In genomic region chr2:154447727-154448418, GRCh38 we compare ENCODE assay signal across 1 cellular context.
TF ChIP-seq lines count a peak whose summit lies in the region.

No MANE protein-coding gene starts in this region.

TF ChIP-seq in HepG2, 621 proteins besides CTCF, POLR2A, EP300 and RAD21 (continued from another document and continues in another):
- TF ChIP-seq, protein P1, sequence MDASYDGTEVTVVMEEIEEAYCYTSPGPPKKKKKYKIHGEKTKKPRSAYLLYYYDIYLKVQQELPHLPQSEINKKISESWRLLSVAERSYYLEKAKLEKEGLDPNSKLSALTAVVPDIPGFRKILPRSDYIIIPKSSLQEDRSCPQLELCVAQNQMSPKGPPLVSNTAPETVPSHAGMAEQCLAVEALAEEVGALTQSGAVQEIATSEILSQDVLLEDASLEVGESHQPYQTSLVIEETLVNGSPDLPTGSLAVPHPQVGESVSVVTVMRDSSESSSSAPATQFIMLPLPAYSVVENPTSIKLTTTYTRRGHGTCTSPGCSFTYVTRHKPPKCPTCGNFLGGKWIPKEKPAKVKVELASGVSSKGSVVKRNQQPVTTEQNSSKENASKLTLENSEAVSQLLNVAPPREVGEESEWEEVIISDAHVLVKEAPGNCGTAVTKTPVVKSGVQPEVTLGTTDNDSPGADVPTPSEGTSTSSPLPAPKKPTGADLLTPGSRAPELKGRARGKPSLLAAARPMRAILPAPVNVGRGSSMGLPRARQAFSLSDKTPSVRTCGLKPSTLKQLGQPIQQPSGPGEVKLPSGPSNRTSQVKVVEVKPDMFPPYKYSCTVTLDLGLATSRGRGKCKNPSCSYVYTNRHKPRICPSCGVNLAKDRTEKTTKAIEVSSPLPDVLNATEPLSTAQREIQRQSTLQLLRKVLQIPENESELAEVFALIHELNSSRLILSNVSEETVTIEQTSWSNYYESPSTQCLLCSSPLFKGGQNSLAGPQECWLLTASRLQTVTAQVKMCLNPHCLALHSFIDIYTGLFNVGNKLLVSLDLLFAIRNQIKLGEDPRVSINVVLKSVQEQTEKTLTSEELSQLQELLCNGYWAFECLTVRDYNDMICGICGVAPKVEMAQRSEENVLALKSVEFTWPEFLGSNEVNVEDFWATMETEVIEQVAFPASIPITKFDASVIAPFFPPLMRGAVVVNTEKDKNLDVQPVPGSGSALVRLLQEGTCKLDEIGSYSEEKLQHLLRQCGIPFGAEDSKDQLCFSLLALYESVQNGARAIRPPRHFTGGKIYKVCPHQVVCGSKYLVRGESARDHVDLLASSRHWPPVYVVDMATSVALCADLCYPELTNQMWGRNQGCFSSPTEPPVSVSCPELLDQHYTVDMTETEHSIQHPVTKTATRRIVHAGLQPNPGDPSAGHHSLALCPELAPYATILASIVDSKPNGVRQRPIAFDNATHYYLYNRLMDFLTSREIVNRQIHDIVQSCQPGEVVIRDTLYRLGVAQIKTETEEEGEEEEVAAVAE (CRISPR knock-in tag; IDR thresholded peaks at IDR 0.05; ENCODE audit: borderline replicate concordance) = no peak
- TF ChIP-seq EEA1 (CRISPR knock-in tag; IDR thresholded peaks at IDR 0.05; ENCODE audit: borderline replicate concordance) (no peak), YEATS2 (CRISPR knock-in tag; IDR thresholded peaks at IDR 0.05; ENCODE audit: borderline replicate concordance) (no peak), GATA4 (IDR thresholded peaks at IDR 0.05; ENCODE audit: borderline replicate concordance, low read depth) (peak; percentile 23; the same call in 1 of the 2 replicates), ZBTB8A (CRISPR knock-in tag; IDR thresholded peaks at IDR 0.05; ENCODE audit: borderline replicate concordance, low read depth) (no peak), ERF (CRISPR knock-in tag; IDR thresholded peaks at IDR 0.05) (peak; percentile 51; the same call in 1 of the 2 replicates), SALL1 (CRISPR knock-in tag; IDR thresholded peaks at IDR 0.05) (peak; percentile 63; the same call in 1 of the 2 replicates), ZNF292 (CRISPR knock-in tag; IDR thresholded peaks at IDR 0.05; ENCODE audit: borderline replicate concordance, low read depth) (0 out of 2 replicates have a peak, but pooled peaks have one; percentile 18), FOXP4 (CRISPR knock-in tag; IDR thresholded peaks at IDR 0.05) (peak; percentile 73; the same call in 1 of the 2 replicates), NR2F1 (CRISPR knock-in tag; IDR thresholded peaks at IDR 0.05) (peak in 1 of 2 experiments; percentile 41; a peak in 1 of 4 replicates), CEBPG (CRISPR knock-in tag; IDR thresholded peaks at IDR 0.05) (peak; percentile 4; the same call in 1 of the 2 replicates), MEF2D (CRISPR knock-in tag; IDR thresholded peaks at IDR 0.05) (peak; percentile 98), POLR2AphosphoS5 (IDR thresholded peaks at IDR 0.05; ENCODE audit: low read depth, low read length) (peak; percentile 86), HDAC1 (CRISPR knock-in tag; IDR thresholded peaks at IDR 0.05) (peak; percentile 48), ZNF282 (IDR thresholded peaks at IDR 0.05; ENCODE audit: partially characterized antibody) (no peak), ZNF776 (CRISPR knock-in tag; IDR thresholded peaks at IDR 0.05) (no peak), PITX1 (CRISPR knock-in tag; IDR thresholded peaks at IDR 0.05) (peak; percentile 75), THAP11 (CRISPR knock-in tag; IDR thresholded peaks at IDR 0.05) (peak; percentile 54), ZNF670 (CRISPR knock-in tag; IDR thresholded peaks at IDR 0.05; ENCODE audit: borderline replicate concordance) (peak; percentile 46; the same call in 1 of the 2 replicates), KDM3A (CRISPR knock-in tag; IDR thresholded peaks at IDR 0.05; ENCODE audit: low read depth) (0 out of 2 replicates have a peak, but pooled peaks have one; percentile 15), HMG20A (CRISPR knock-in tag; IDR thresholded peaks at IDR 0.05; ENCODE audit: borderline replicate concordance) (peak; percentile 73; the same call in 1 of the 2 replicates), USF2 (IDR thresholded peaks at IDR 0.05; ENCODE audit: low read depth, low read length) (no peak), USF2 (CRISPR knock-in tag; IDR thresholded peaks at IDR 0.05; ENCODE audit: borderline replicate concordance) (peak; percentile 87; the same call in 1 of the 2 replicates), SSRP1 (CRISPR knock-in tag; IDR thresholded peaks at IDR 0.05) (peak; percentile 78; the same call in 1 of the 2 replicates), ISL2 (CRISPR knock-in tag; IDR thresholded peaks at IDR 0.05) (peak; percentile 90), ZNF230 (CRISPR knock-in tag; IDR thresholded peaks at IDR 0.05) (no peak), ZNF737 (CRISPR knock-in tag; IDR thresholded peaks at IDR 0.05; ENCODE audit: borderline replicate concordance) (no peak), TBX3 (IDR thresholded peaks at IDR 0.05; ENCODE audit: borderline replicate concordance) (no peak), ZNF850 (CRISPR knock-in tag; conservative IDR thresholded peaks at IDR 0.05) (0 out of 2 replicates have a peak, but pooled peaks have one; percentile 9), ZNF281 (CRISPR knock-in tag; IDR thresholded peaks at IDR 0.05; ENCODE audit: borderline replicate concordance) (no peak), POLR2AphosphoS2 (IDR thresholded peaks at IDR 0.05; ENCODE audit: low read depth, low read length) (no peak), ZBTB2 (CRISPR knock-in tag; IDR thresholded peaks at IDR 0.05; ENCODE audit: low read depth) (no peak), PHF5A (CRISPR knock-in tag; IDR thresholded peaks at IDR 0.05; ENCODE audit: low read depth, unreplicated experiment) (peak; percentile 25), KLF16 (CRISPR knock-in tag; IDR thresholded peaks at IDR 0.05) (peak in 1 of 2 experiments; percentile 42; a peak in 1 of 4 replicates), SMAD3 (CRISPR knock-in tag; IDR thresholded peaks at IDR 0.05) (0 out of 2 replicates have a peak, but pooled peaks have one; percentile 32)
- TF ChIP-seq, protein P2, sequence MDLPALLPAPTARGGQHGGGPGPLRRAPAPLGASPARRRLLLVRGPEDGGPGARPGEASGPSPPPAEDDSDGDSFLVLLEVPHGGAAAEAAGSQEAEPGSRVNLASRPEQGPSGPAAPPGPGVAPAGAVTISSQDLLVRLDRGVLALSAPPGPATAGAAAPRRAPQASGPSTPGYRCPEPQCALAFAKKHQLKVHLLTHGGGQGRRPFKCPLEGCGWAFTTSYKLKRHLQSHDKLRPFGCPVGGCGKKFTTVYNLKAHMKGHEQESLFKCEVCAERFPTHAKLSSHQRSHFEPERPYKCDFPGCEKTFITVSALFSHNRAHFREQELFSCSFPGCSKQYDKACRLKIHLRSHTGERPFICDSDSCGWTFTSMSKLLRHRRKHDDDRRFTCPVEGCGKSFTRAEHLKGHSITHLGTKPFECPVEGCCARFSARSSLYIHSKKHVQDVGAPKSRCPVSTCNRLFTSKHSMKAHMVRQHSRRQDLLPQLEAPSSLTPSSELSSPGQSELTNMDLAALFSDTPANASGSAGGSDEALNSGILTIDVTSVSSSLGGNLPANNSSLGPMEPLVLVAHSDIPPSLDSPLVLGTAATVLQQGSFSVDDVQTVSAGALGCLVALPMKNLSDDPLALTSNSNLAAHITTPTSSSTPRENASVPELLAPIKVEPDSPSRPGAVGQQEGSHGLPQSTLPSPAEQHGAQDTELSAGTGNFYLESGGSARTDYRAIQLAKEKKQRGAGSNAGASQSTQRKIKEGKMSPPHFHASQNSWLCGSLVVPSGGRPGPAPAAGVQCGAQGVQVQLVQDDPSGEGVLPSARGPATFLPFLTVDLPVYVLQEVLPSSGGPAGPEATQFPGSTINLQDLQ (CRISPR knock-in tag; IDR thresholded peaks at IDR 0.05) = no peak
- TF ChIP-seq, protein P3, sequence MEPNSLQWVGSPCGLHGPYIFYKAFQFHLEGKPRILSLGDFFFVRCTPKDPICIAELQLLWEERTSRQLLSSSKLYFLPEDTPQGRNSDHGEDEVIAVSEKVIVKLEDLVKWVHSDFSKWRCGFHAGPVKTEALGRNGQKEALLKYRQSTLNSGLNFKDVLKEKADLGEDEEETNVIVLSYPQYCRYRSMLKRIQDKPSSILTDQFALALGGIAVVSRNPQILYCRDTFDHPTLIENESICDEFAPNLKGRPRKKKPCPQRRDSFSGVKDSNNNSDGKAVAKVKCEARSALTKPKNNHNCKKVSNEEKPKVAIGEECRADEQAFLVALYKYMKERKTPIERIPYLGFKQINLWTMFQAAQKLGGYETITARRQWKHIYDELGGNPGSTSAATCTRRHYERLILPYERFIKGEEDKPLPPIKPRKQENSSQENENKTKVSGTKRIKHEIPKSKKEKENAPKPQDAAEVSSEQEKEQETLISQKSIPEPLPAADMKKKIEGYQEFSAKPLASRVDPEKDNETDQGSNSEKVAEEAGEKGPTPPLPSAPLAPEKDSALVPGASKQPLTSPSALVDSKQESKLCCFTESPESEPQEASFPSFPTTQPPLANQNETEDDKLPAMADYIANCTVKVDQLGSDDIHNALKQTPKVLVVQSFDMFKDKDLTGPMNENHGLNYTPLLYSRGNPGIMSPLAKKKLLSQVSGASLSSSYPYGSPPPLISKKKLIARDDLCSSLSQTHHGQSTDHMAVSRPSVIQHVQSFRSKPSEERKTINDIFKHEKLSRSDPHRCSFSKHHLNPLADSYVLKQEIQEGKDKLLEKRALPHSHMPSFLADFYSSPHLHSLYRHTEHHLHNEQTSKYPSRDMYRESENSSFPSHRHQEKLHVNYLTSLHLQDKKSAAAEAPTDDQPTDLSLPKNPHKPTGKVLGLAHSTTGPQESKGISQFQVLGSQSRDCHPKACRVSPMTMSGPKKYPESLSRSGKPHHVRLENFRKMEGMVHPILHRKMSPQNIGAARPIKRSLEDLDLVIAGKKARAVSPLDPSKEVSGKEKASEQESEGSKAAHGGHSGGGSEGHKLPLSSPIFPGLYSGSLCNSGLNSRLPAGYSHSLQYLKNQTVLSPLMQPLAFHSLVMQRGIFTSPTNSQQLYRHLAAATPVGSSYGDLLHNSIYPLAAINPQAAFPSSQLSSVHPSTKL (CRISPR knock-in tag; IDR thresholded peaks at IDR 0.05) = peak; percentile 77
- TF ChIP-seq, protein P4, sequence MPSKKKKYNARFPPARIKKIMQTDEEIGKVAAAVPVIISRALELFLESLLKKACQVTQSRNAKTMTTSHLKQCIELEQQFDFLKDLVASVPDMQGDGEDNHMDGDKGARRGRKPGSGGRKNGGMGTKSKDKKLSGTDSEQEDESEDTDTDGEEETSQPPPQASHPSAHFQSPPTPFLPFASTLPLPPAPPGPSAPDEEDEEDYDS (CRISPR knock-in tag; IDR thresholded peaks at IDR 0.05) = peak; percentile 77
